In the genomic region with DNA sequence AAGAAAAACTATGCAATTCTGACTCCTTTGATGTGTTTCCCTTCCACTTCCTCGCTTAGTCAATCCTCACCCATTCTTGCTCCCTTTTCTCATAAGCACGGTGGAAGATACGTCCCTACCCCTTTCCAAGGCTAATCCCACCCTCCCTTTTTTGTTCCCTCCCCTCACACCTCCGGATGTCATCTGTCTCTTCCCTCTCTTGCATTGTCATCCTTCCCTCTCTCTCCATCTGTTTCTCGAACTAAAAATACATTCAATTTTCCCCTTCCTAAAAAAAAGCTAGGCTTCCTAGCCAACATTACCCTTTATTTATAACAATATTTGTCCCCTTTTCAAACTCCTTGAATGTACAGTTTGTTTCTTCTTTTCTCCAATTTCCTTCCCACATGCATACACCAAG, we compare ENCODE assay signal across 16 cellular contexts. TPM values are rescaled to one million over a fixed set of nuclear protein-coding genes. Genes with fewer than 3 reads are reported as not detected.
DNase-seq lines count a peak whose midpoint lies in the region; ATAC-seq and TF ChIP-seq lines count a peak whose summit lies in the region.
"Had no signal": no experiment of that assay in that cellular context is flagged by ENCODE, and none has a peak within 500 bp of the region (broad histone marks: within the 10 kb centered on the region; RNA-seq: fewer than 3 reads in every experiment).

No MANE protein-coding gene starts in this region.

- peaks cover 0 to 41% (median 30%) of the 10 kb centered on the region in 6 donors for H3K4me1 ChIP-seq in spleen
- H3K4me1 ChIP-seq: A549, Caco-2, SJSA1 had no signal

- POLR2A ChIA-PET in naive thymus-derived CD8-positive, alpha-beta T cell (lab: Charles Lee) = interaction anchor here (1.0 to 2.4 kb wide), 3 partner anchors 29 to 42 kb away, joined by 3 to 12 read pairs (median 4); partner anchors contain the start of gene ITM2B

- H3K9me3 ChIP-seq in spleen = no peaks in the 10 kb centered on the region
- H3K9me3 ChIP-seq: A549, Caco-2, SJSA1 had no signal

- intact Hi-C loops in spleen (cut with DNase I; ENCODE audit: low total_unique reads) = no loop called here

- H3K27me3 ChIP-seq in spleen (replicated peaks in 1 of 7) = no peaks in the 10 kb centered on the region
- H3K27me3 ChIP-seq: SJSA1 had no signal

- no peaks in the 10 kb centered on the region for H3K9me3 Mint-ChIP-seq in activated naive CD4-positive, alpha-beta T cell treated with anti-CD3 and anti-CD28 coated beads, Interleukin-2, amount 50 U/mL, for 24 hours
- H3K9me3 Mint-ChIP-seq in central memory CD8-positive, alpha-beta T cell = no peaks in the 10 kb centered on the region
- peaks cover 0 to 1% (median 0%) of the 10 kb centered on the region in 9 donors for H3K9me3 Mint-ChIP-seq in naive thymus-derived CD8-positive, alpha-beta T cell

- no peaks in the 10 kb centered on the region for H3K27me3 Mint-ChIP-seq in activated naive CD4-positive, alpha-beta T cell treated with anti-CD3 and anti-CD28 coated beads, Interleukin-2, amount 50 U/mL, for 24 hours
- H3K27me3 Mint-ChIP-seq in central memory CD8-positive, alpha-beta T cell = no peaks in the 10 kb centered on the region
- no peaks in the 10 kb centered on the region for H3K27me3 Mint-ChIP-seq in naive thymus-derived CD8-positive, alpha-beta T cell

- H3K27ac Mint-ChIP-seq in activated naive CD4-positive, alpha-beta T cell treated with anti-CD3 and anti-CD28 coated beads, Interleukin-2, amount 50 U/mL, for 24 hours = peak overlapping the region; percentile 84
- H3K27ac Mint-ChIP-seq in central memory CD8-positive, alpha-beta T cell (ENCODE audit: low read depth) = peak overlapping the region; percentile 58
- peak overlapping the region in 9 of 10 donors; percentile 26 to 87 (median 78) for H3K27ac Mint-ChIP-seq in naive thymus-derived CD8-positive, alpha-beta T cell

- no peaks in the 10 kb centered on the region for H3K36me3 Mint-ChIP-seq in activated naive CD4-positive, alpha-beta T cell treated with anti-CD3 and anti-CD28 coated beads, Interleukin-2, amount 50 U/mL, for 24 hours
- no peaks in the 10 kb centered on the region for H3K36me3 Mint-ChIP-seq in central memory CD8-positive, alpha-beta T cell (ENCODE audit: insufficient read depth)
- peaks cover 0 to 2% (median 0%) of the 10 kb centered on the region in 3 donors for H3K36me3 Mint-ChIP-seq in naive thymus-derived CD8-positive, alpha-beta T cell

- H3K4me3 Mint-ChIP-seq in activated naive CD4-positive, alpha-beta T cell treated with anti-CD3 and anti-CD28 coated beads, Interleukin-2, amount 50 U/mL, for 24 hours = peak overlapping the region; percentile 37
- no peak overlapping the region for H3K4me3 Mint-ChIP-seq in central memory CD8-positive, alpha-beta T cell
- peak overlapping the region in 1 of 10 donors; percentile 71 for H3K4me3 Mint-ChIP-seq in naive thymus-derived CD8-positive, alpha-beta T cell

- no peak overlapping the region for H3K27ac ChIP-seq in spleen
- H3K27ac ChIP-seq: A549, RWPE1, SJSA1 had no signal

- H3K4me1 Mint-ChIP-seq in activated naive CD4-positive, alpha-beta T cell treated with anti-CD3 and anti-CD28 coated beads, Interleukin-2, amount 50 U/mL, for 24 hours = peaks cover 69% of the 10 kb centered on the region
- H3K4me1 Mint-ChIP-seq in central memory CD8-positive, alpha-beta T cell = peaks cover 34% of the 10 kb centered on the region
- H3K4me1 Mint-ChIP-seq in naive thymus-derived CD8-positive, alpha-beta T cell = peaks cover 27 to 56% (median 48%) of the 10 kb centered on the region in 4 donors

- H3K4me3 ChIP-seq in spleen = no peak overlapping the region
- H3K4me3 ChIP-seq: A549, SJSA1 had no signal

- WGBS in spleen, 5 donors = 43 to 59% (median 50%) methylated on average over 5 of the region's 5 CpGs

- no peaks in the 10 kb centered on the region for H3K36me3 ChIP-seq in spleen
- H3K36me3 ChIP-seq: SJSA1 had no signal

- no peak for ATAC-seq in central memory CD8-positive, alpha-beta T cell (replicated peaks; ENCODE audit: extremely low read depth, poor library complexity, severe bottlenecking)
- no peak for ATAC-seq in naive thymus-derived CD8-positive, alpha-beta T cell
- ATAC-seq in HG03175 (IDR thresholded peaks at IDR 0.05; ENCODE audit: unreplicated experiment) = no peak
- ATAC-seq: A549 had no signal

- TF ChIP-seq POLR2A in spleen (IDR thresholded peaks at IDR 0.05) = no peak

- TF ChIP-seq CTCF in spleen (IDR thresholded peaks at IDR 0.05 in 8 of 11, conservative IDR thresholded peaks at IDR 0.05 in 3 of 11) = no peak

- no peak for DNase-seq in activated naive CD4-positive, alpha-beta T cell (lab: John Stamatoyannopoulos, UW)
- peak; percentile 12 for DNase-seq in NCI-H2171 (lab: John Stamatoyannopoulos, UW)
- DNase-seq in central memory CD8-positive, alpha-beta T cell (ENCODE audit: low spot score in 2 of 2) = no peak
- no peak for DNase-seq in naive thymus-derived CD8-positive, alpha-beta T cell
- DNase-seq in NCI-H1417 treated with DMSO at 0.1 percent for 48 hours (lab: John Stamatoyannopoulos, UW) = no peak
- no peak for DNase-seq in spleen
- DNase-seq: Caco-2, DMS53, HCEC 1CT, NCI-H1105 treated with DMSO at 0.1 percent for 48 hours, NCI-H2029 had no signal

RNA-seq across cellular contexts. Expression of gene ITM2B, which starts 40.5 kb away (rescaled TPM):
- total RNA-seq in naive thymus-derived CD8-positive, alpha-beta T cell = 100 to 1,000 TPM; 733 to 793 TPM
- polyA plus RNA-seq in naive thymus-derived CD8-positive, alpha-beta T cell = 1,000 to 10,000 TPM; 1,063 to 1,292 (median 1,234) TPM
- total RNA-seq in spleen = 100 to 1,000 TPM; 603 to 890 (median 793) TPM
- polyA plus RNA-seq in spleen = 100 to 1,000 TPM; 244 to 311 (median 249) TPM
